18 cellular contexts compared by ENCODE assay signal in the genomic region with DNA sequence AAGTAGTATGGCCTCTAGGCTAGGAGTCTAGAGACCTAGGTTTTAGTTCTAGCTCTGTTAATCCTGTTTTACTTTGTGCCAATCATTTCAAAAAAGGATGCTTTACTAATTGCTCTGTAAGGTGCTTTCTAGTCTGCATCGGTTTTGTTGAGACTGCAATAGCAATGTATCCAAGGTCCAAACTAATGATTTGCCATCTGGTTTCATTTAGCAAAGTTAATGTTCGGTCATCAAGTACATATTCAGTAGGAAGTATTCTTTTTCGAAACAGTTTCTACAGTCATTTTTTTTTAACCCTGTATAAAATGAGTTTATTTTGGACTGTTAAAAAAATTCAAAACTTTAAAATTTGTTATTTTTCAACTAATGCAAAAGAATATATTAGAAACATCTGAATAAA.
"Had no signal": no experiment of that assay in that cellular context is flagged by ENCODE, and none has a peak within 500 bp of the region (broad histone marks: within the 10 kb centered on the region; RNA-seq: fewer than 3 reads in every experiment).

No MANE protein-coding gene starts in this region.

- DNase-seq: cerebellar nuclear complex; effector memory CD8-positive, alpha-beta T cell; esophagus squamous epithelium; foreskin keratinocyte; immature natural killer cell; natural killer cell; pancreas; right cardiac atrium; stimulated activated CD4-positive, alpha-beta T cell treated with anti-CD3 and anti-CD28 coated beads, Interleukin-2, amount 100 ng/mL, for 48 hours; stimulated activated naive CD4-positive, alpha-beta T cell treated with Interleukin-2 at 50 U/mL for 16 hours; thyroid gland; upper lobe of left lung had no signal

- H3K4me3 ChIP-seq: esophagus squamous epithelium, pancreas, smooth muscle cell, thyroid gland, upper lobe of left lung, vagina had no signal

- H3K27ac ChIP-seq: esophagus squamous epithelium, foreskin keratinocyte, pancreas, thyroid gland, upper lobe of left lung, vagina had no signal

- H3K27me3 Mint-ChIP-seq: dendritic cell treated with granulocyte-macrophage colony-stimulating factor and Interleukin-4, amounts not matched to agents 40 ng/mL and 50 ng/mL, for 4 days; effector memory CD8-positive, alpha-beta T cell; progenitor cell of endocrine pancreas had no signal

- H3K36me3 Mint-ChIP-seq: natural killer cell had no signal

- H3K27ac Mint-ChIP-seq: dendritic cell treated with granulocyte-macrophage colony-stimulating factor and Interleukin-4, amounts not matched to agents 40 ng/mL and 50 ng/mL, for 4 days; natural killer cell; progenitor cell of endocrine pancreas had no signal

- H3K4me3 Mint-ChIP-seq: dendritic cell treated with granulocyte-macrophage colony-stimulating factor and Interleukin-4, amounts not matched to agents 40 ng/mL and 50 ng/mL, for 4 days; effector memory CD8-positive, alpha-beta T cell; natural killer cell; neural crest cell had no signal

- H3K27me3 ChIP-seq: esophagus squamous epithelium, foreskin keratinocyte, pancreas, thyroid gland, upper lobe of left lung, vagina had no signal

- H3K9me3 ChIP-seq: esophagus squamous epithelium, pancreas, thyroid gland, upper lobe of left lung, vagina had no signal

- H3K4me2 ChIP-seq: smooth muscle cell had no signal

- H3K36me3 ChIP-seq: esophagus squamous epithelium, pancreas, thyroid gland, upper lobe of left lung, vagina had no signal

- H3K9me3 Mint-ChIP-seq: dendritic cell treated with granulocyte-macrophage colony-stimulating factor and Interleukin-4, amounts not matched to agents 40 ng/mL and 50 ng/mL, for 4 days; effector memory CD8-positive, alpha-beta T cell; immature natural killer cell; natural killer cell; neural crest cell had no signal

- ATAC-seq: effector memory CD8-positive, alpha-beta T cell; foreskin keratinocyte; natural killer cell; pancreas; right cardiac atrium had no signal

- FAIRE-seq: colon, pancreas had no signal
